8 cellular contexts compared by ENCODE assay signal in genomic region chr5:134554319-134555222, GRCh38. TPM values are rescaled to one million over a fixed set of nuclear protein-coding genes. Genes with fewer than 3 reads are reported as not detected.
DNase-seq lines count a peak whose midpoint lies in the region; ATAC-seq and TF ChIP-seq lines count a peak whose summit lies in the region.

No MANE protein-coding gene starts in this region.

- intact Hi-C loops in Calu3 (cut with micrococcal nuclease; ENCODE audit: unreplicated experiment) (no loop called here), Right ventricle myocardium superior (cut with DNase I) (no loop called here)

- H3K27me3 Mint-ChIP-seq in Calu3 (ENCODE audit: unreplicated experiment) = no peaks in the 10 kb centered on the region

- BruUV-seq in Calu3 (replicated peaks; lab: Mats Ljungman, UMichigan) = no TSS peak

- peaks cover 22 to 48% (median 43%) of the 10 kb centered on the region in 3 donors for H3K4me1 ChIP-seq in skeletal muscle tissue (ENCODE audit: control insufficient read depth in 3 of 3, insufficient read depth in 3 of 3, low read length in 3 of 3)

- H3K4me3 ChIP-seq in MG63 = no peak overlapping the region
- peak overlapping the region in 1 of 3 donors; percentile 36 for H3K4me3 ChIP-seq in skeletal muscle tissue (ENCODE audit: low read length in 3 of 3)

- H3K4me1 Mint-ChIP-seq in Calu3 (ENCODE audit: low read depth, unreplicated experiment) = peaks cover 58% of the 10 kb centered on the region

- peak; percentile 46 for ATAC-seq in GM21529 (IDR thresholded peaks at IDR 0.05; ENCODE audit: unreplicated experiment)
- peak; percentile 82 for ATAC-seq in Right ventricle myocardium superior (ENCODE audit: poor library complexity)

- DNase-seq in Calu3 = peak; percentile 55
- DNase-seq in MG63 = peak; percentile 99
- DNase-seq in activated T-helper 1 cell treated with anti-CD3 and anti-CD28 coated beads, Interleukin-2, amount 50 U/mL, for 16 hours (ENCODE audit: low read depth in 1 of 2, low spot score in 1 of 2) = peak; percentile 15 to 32
- DNase-seq in Right ventricle myocardium superior = peak; percentile 81
- DNase-seq in GDM1 (lab: John Stamatoyannopoulos, UW) = no peak
- DNase-seq in RKO (ENCODE audit: low spot score) = no peak

- H3K9me3 Mint-ChIP-seq in Calu3 (ENCODE audit: low read depth, unreplicated experiment) = no peaks in the 10 kb centered on the region

- H3K36me3 ChIP-seq in MG63 (peaks cover 43% of the 10 kb centered on the region), skeletal muscle tissue (ENCODE audit: control insufficient read depth in 3 of 3, insufficient read depth in 3 of 3, low read length in 3 of 3) (peaks cover 14 to 26% (median 26%) of the 10 kb centered on the region in 3 donors)

- H3K4me3 Mint-ChIP-seq in Calu3 (ENCODE audit: low read depth, unreplicated experiment) = no peak overlapping the region

- H3K27me3 ChIP-seq in MG63 = no peaks in the 10 kb centered on the region
- no peaks in the 10 kb centered on the region for H3K27me3 ChIP-seq in skeletal muscle tissue (ENCODE audit: control insufficient read depth in 3 of 3, insufficient read depth in 3 of 3, low read length in 3 of 3)

- TF ChIP-seq CTCF in Calu3 (IDR thresholded peaks at IDR 0.05; ENCODE audit: unreplicated experiment) = no peak

- peak overlapping the region; percentile 33 for H3K27ac ChIP-seq in skeletal muscle tissue (ENCODE audit: low read depth, low read length)

- peaks cover 55% of the 10 kb centered on the region for H3K36me3 Mint-ChIP-seq in Calu3 (ENCODE audit: insufficient read depth, unreplicated experiment)

- H3K9me3 ChIP-seq in MG63 (no peaks in the 10 kb centered on the region), skeletal muscle tissue (ENCODE audit: control insufficient read depth in 3 of 3, low read length in 3 of 3) (no peaks in the 10 kb centered on the region)

- H3K9ac ChIP-seq in skeletal muscle tissue (ENCODE audit: low read depth in 1 of 3, low read length in 3 of 3) = peak overlapping the region; percentile 10 to 57 (median 32)

- peak overlapping the region; percentile 71 for H3K27ac Mint-ChIP-seq in Calu3 (ENCODE audit: unreplicated experiment)

- CTCF ChIA-PET in Calu3 (lab: Charles Lee) = interaction anchor here (1.0 to 1.6 kb wide), 2 partner anchors 12 to 27 kb away, joined by 3 to 10 read pairs; no protein-coding TSS in a partner anchor

RNA-seq across cellular contexts. Expression of gene JADE2, which starts 29.1 kb away (rescaled TPM):
- total RNA-seq in Calu3 (2022) (93.4 and 128 TPM in 2 replicates), Right ventricle myocardium superior (25.9 TPM), skeletal muscle tissue (1.6 TPM)
- total RNA-seq in MG63 (2014; rRNA removed; shearing (Covaris generic); ENCODE audit: low replicate concordance) = 42.0 and 47.4 TPM in 2 replicates

Comparison
In these comparisons a context has a peak if more than half of its experiments do, and no peak if none do; other contexts are left out.
1. DNase-seq: peak in Calu3 (single experiment), MG63 (single experiment), activated T-helper 1 cell treated with anti-CD3 and anti-CD28 coated beads, Interleukin-2, amount 50 U/mL, for 16 hours (2 of 2) and Right ventricle myocardium superior (single experiment); none in GDM1 (single experiment) and RKO (single experiment).
2. RNA of gene JADE2, which starts 29.1 kb away (total RNA-seq): 93.4 to 128 TPM in Calu3, 42.0 to 47.4 TPM in MG63 and 25.9 TPM in Right ventricle myocardium superior (single experiment); 1.6 TPM in skeletal muscle tissue (single experiment); every median in the first group is over 10 times any median in the second.